Comparison of ENCODE assay signal across 13 cellular contexts in the genomic region with DNA sequence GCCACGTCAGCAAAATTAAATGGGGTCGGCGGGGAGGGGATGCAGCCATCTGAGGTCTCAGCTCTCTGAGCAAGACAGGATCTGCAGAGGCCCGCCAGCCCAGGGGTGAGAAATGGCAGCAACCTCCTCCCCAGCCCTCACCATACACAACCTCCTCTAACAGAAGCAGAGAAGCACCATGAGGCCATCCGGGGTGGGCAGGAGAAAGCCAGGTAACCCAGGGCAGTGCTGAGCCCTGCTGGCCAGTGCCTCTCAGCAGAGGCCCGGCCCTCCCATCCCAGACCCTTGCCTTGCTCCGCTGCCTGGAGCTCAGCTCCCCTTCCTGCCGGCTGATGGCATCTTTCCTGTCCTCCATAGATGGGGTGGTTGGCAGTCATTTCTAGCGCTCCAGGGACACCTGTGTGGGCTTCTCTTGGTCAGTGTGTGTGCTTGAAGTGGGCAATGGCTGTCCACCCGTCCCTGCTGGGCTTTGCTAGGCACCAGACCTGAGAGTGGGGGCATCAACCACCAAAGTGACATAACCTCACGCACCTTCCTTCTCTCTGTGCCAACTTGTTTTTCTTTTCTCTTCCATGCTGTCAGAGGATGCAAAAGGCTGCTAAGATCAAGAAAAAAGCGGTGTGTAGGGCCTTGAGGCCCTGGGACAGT.
"Had no signal": no experiment of that assay in that cellular context is flagged by ENCODE, and none has a peak within 500 bp of the region (broad histone marks: within the 10 kb centered on the region; RNA-seq: fewer than 3 reads in every experiment).

No MANE protein-coding gene starts in this region.

- H3K27ac Mint-ChIP-seq: activated CD4-positive, alpha-beta T cell treated with anti-CD3 and anti-CD28 coated beads, Interleukin-2, amount 10 ng/mL, durations not matched to agents 7 days and 5 days; activated T-helper 1 cell treated with anti-CD3 and anti-CD28 coated beads, Interleukin-12 subunit alpha, Interleukin-12 subunit beta, Interleukin-2, Interleukin-4 antibody, amounts not matched to agents 30 ng/mL and 10 ng/mL and 1 ng/mL, durations not matched to agents 14 hours and 24 hours and 36 hours; T-helper 2 cell treated with Interferon-gamma antibody and Interleukin-4, amounts not matched to agents 5 μg/mL and 100 μg/mL, for 36 hours had no signal

- H3K9me3 ChIP-seq: ascending aorta, right atrium auricular region, tibial artery, vagina had no signal

- H3K4me3 Mint-ChIP-seq: activated CD4-positive, alpha-beta T cell treated with anti-CD3 and anti-CD28 coated beads, Interleukin-2, amount 10 ng/mL, durations not matched to agents 7 days and 5 days; activated T-helper 1 cell treated with anti-CD3 and anti-CD28 coated beads, Interleukin-12 subunit alpha, Interleukin-12 subunit beta, Interleukin-2, Interleukin-4 antibody, amounts not matched to agents 30 ng/mL and 10 ng/mL and 1 ng/mL, durations not matched to agents 14 hours and 24 hours and 36 hours; T-helper 2 cell treated with Interferon-gamma antibody and Interleukin-4, amounts not matched to agents 5 μg/mL and 100 μg/mL, for 36 hours had no signal

- DNase-seq: activated CD4-positive, alpha-beta T cell treated with anti-CD3 and anti-CD28 coated beads, Interleukin-2, amount 10 ng/mL, durations not matched to agents 7 days and 5 days; activated CD8-positive, alpha-beta memory T cell treated with anti-CD3 and anti-CD28 coated beads, Interleukin-2, amount 50 U/mL, for 48 hours; islet precursor cell; naive B cell; nucleus accumbens had no signal

- H3K36me3 ChIP-seq: ascending aorta, right atrium auricular region, tibial artery, vagina had no signal

- H3K36me3 Mint-ChIP-seq: naive B cell had no signal

- H3K9me3 Mint-ChIP-seq: activated CD4-positive, alpha-beta T cell treated with anti-CD3 and anti-CD28 coated beads, Interleukin-2, amount 10 ng/mL, durations not matched to agents 7 days and 5 days; activated T-helper 1 cell treated with anti-CD3 and anti-CD28 coated beads, Interleukin-12 subunit alpha, Interleukin-12 subunit beta, Interleukin-2, Interleukin-4 antibody, amounts not matched to agents 30 ng/mL and 10 ng/mL and 1 ng/mL, durations not matched to agents 14 hours and 24 hours and 36 hours; T-helper 2 cell treated with Interferon-gamma antibody and Interleukin-4, amounts not matched to agents 5 μg/mL and 100 μg/mL, for 36 hours had no signal

- H3K27me3 Mint-ChIP-seq: activated CD4-positive, alpha-beta T cell treated with anti-CD3 and anti-CD28 coated beads, Interleukin-2, amount 10 ng/mL, durations not matched to agents 7 days and 5 days had no signal

- H3K4me3 ChIP-seq: ascending aorta, right atrium auricular region, tibial artery, vagina had no signal

- ATAC-seq: esophagus mucosa, left lobe of liver had no signal

- H3K4me1 ChIP-seq: ascending aorta, right atrium auricular region, tibial artery, vagina had no signal

- H3K27ac ChIP-seq: ascending aorta, right atrium auricular region, tibial artery, vagina had no signal

- H3K27me3 ChIP-seq: ascending aorta, vagina had no signal
